8 cellular contexts compared by ENCODE assay signal in genomic region chr9:88537743-88538055, GRCh38. TPM values are rescaled to one million over a fixed set of nuclear protein-coding genes. Genes with fewer than 3 reads are reported as not detected.
A peak's percentile ranks its signal among the peaks of the same experiment; 100 is the strongest.
DNase-seq lines count a peak whose midpoint lies in the region; ATAC-seq, FAIRE-seq and TF ChIP-seq lines count a peak whose summit lies in the region.

No MANE protein-coding gene starts in this region.

- no peak for ATAC-seq in GM18858 (IDR thresholded peaks at IDR 0.05; ENCODE audit: unreplicated experiment)
- ATAC-seq in HG03039 (IDR thresholded peaks at IDR 0.05; ENCODE audit: unreplicated experiment): no peak

- CTCF ChIA-PET in CD4-positive, alpha-beta memory T cell (lab: Charles Lee; ENCODE audit: partially characterized antibody): interaction anchor here (1.4 kb wide), 1 partner anchor 21 kb away, joined by 3 read pairs; no protein-coding TSS in a partner anchor

- no peaks in the 10 kb centered on the region for H3K36me3 Mint-ChIP-seq in CD4-positive, alpha-beta memory T cell

- FAIRE-seq in GM12892 (lab: Jason Lieb, UNC): no peak

- peaks cover 7% of the 10 kb centered on the region for H3K27me3 ChIP-seq in CD4-positive, alpha-beta memory T cell (ENCODE audit: insufficient read depth, low read length)
- H3K27me3 ChIP-seq in stomach smooth muscle (ENCODE audit: control insufficient read depth in 1 of 2, insufficient read depth in 2 of 2, low read length in 2 of 2): peaks cover 2 to 6% of the 10 kb centered on the region in 2 donors

- peaks cover 7 to 31% (median 15%) of the 10 kb centered on the region in 4 donors for H3K4me1 Mint-ChIP-seq in CD4-positive, alpha-beta memory T cell

- no peaks in the 10 kb centered on the region for H3K36me3 ChIP-seq in CD4-positive, alpha-beta memory T cell (ENCODE audit: insufficient read depth, low read length)
- H3K36me3 ChIP-seq in stomach smooth muscle (ENCODE audit: control insufficient read depth in 2 of 2, insufficient read depth in 2 of 2, low read length in 2 of 2): no peaks in the 10 kb centered on the region

- no peaks in the 10 kb centered on the region for H3K9me3 Mint-ChIP-seq in CD4-positive, alpha-beta memory T cell

- H3K27ac Mint-ChIP-seq in CD4-positive, alpha-beta memory T cell: no peak overlapping the region

- H3K4me3 ChIP-seq in CD4-positive, alpha-beta memory T cell (ENCODE audit: low read length in 2 of 2): no peak overlapping the region
- H3K4me3 ChIP-seq in astrocyte of the cerebellum (ENCODE audit: low read depth, low read length) (no peak overlapping the region), stomach smooth muscle (ENCODE audit: low read length in 2 of 2) (peak overlapping the region in 1 of 2 donors; percentile 15)

- no peak overlapping the region for H3K4me3 Mint-ChIP-seq in CD4-positive, alpha-beta memory T cell

- no peak for TF ChIP-seq CTCF in astrocyte of the cerebellum (IDR thresholded peaks at IDR 0.05; ENCODE audit: low read depth, low read length, missing control alignments)

- POLR2A ChIA-PET in CD4-positive, alpha-beta memory T cell (lab: Charles Lee; ENCODE audit: partially characterized antibody): no interaction called here

- intact Hi-C loops in CD4-positive, alpha-beta memory T cell (cut with micrococcal nuclease): no loop called here

- no peak overlapping the region for H3K27ac ChIP-seq in CD4-positive, alpha-beta memory T cell (ENCODE audit: low read depth, low read length)
- H3K27ac ChIP-seq in stomach smooth muscle (ENCODE audit: low read length): peak overlapping the region; percentile 18

- peak in 4 of 5 donors; percentile 15 to 49 (median 31) for DNase-seq in CD4-positive, alpha-beta memory T cell
- peak; percentile 98 for DNase-seq in M059J (ENCODE audit: low read depth)
- DNase-seq in astrocyte of the cerebellum (ENCODE audit: low read depth): peak; percentile 60
- DNase-seq in iPS-NIHi11 (ENCODE audit: low spot score): peak; percentile 36
- DNase-seq in GM12892 (ENCODE audit: insufficient read length): no peak

- peaks cover 18 to 22% of the 10 kb centered on the region in 2 donors for H3K27me3 Mint-ChIP-seq in CD4-positive, alpha-beta memory T cell

- TF ChIP-seq POLR2A in GM12892 (IDR thresholded peaks at IDR 0.05; ENCODE audit: low read depth, low read length): no peak

- peaks cover 16% of the 10 kb centered on the region for H3K4me1 ChIP-seq in CD4-positive, alpha-beta memory T cell (ENCODE audit: insufficient read depth, low read length)
- peaks cover 16% of the 10 kb centered on the region for H3K4me1 ChIP-seq in stomach smooth muscle (ENCODE audit: control insufficient read depth, insufficient read depth, low read length)

- no peaks in the 10 kb centered on the region for H3K9me3 ChIP-seq in CD4-positive, alpha-beta memory T cell (ENCODE audit: control insufficient read depth in 1 of 2, low read length in 2 of 2)
- H3K9me3 ChIP-seq in stomach smooth muscle (ENCODE audit: control insufficient read depth in 2 of 2, low read length in 2 of 2): no peaks in the 10 kb centered on the region

- in situ Hi-C loops in astrocyte of the cerebellum (cut with HindIII; ENCODE audit: low sequenced_read_pairs): no loop called here

- H3K9ac ChIP-seq in stomach smooth muscle (ENCODE audit: low read length in 2 of 2): no peak overlapping the region

RNA-seq across cellular contexts. Expression of gene NXNL2, which starts 2.7 kb away (rescaled TPM):
- not detected for total RNA-seq in CD4-positive, alpha-beta memory T cell
- polyA plus RNA-seq in CD4-positive, alpha-beta memory T cell: not detected
- 0.52 TPM in 1 of 2 replicates, not detected in the other for total RNA-seq in M059J (2014; rRNA removed; shearing (Covaris generic))
- not detected for polyA plus RNA-seq in GM12892 (2012; ENCODE audit: missing spikeins)
